Comparison of ENCODE assay signal across 9 cellular contexts in the genomic region with DNA sequence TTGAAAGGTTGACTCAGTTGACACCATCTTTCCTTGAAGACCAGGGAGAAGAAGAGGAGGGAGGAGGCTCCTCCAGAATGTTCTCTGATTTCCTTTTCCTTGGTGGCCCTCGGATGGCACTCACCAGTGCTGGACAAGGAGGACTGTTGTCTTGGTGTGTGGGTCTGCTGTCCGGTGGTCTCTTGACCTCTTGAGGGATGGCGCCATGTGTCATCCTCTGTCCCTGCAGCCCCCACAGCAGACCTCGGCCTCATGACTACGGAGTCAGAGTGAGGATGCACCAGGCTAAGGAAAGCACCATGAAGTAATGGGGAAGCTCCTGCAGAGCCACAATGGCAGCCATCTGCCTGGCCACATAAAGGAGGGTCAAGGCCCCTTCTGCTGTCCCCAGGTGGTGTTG.
"Had no signal": no experiment of that assay in that cellular context is flagged by ENCODE, and none has a peak within 500 bp of the region (broad histone marks: within the 10 kb centered on the region; RNA-seq: fewer than 3 reads in every experiment).

No MANE protein-coding gene starts in this region.

- H3K4me1 ChIP-seq: HAP-1 had no signal

- H3K36me3 ChIP-seq: HAP-1 had no signal

- H3K9me3 ChIP-seq: HAP-1 had no signal

- DNase-seq: GM23248, GOT3, H7, H9, HCEC 1CT, HFFc6 had no signal

- H3K27ac ChIP-seq: GM23248 had no signal

- ATAC-seq: GM23338, HCT116 had no signal

- H3K4me3 ChIP-seq: GM23248, GM23338, HAP-1 had no signal
